In the genomic region with DNA sequence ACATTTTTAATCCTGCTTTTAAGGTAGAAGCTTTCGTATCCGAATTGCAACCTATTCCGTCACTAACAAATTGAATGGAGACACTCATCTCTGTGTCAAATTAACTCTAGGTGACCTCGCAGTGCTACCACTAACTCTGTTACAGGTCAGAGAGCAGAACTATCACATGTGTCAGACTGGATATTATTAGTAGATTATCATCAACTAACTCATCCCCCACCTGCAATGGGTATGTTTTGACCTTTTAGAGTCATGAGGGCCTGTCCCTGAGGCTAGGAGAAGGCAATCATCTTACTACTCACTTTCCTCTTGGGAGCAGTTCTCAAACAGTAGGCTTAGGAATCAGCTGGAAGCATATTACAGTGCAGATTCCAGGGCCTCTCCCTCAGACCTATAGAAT, we compare ENCODE assay signal across 28 cellular contexts. TPM values are rescaled to one million over a fixed set of nuclear protein-coding genes. Genes with fewer than 3 reads are reported as not detected.
"Had no signal": no experiment of that assay in that cellular context is flagged by ENCODE, and none has a peak within 500 bp of the region (broad histone marks: within the 10 kb centered on the region; RNA-seq: fewer than 3 reads in every experiment).

No MANE protein-coding gene starts in this region.

- H3K4me1 ChIP-seq: foreskin keratinocyte had no signal

- H3K27ac ChIP-seq: colonic mucosa, esophagus muscularis mucosa, foreskin keratinocyte, gastroesophageal sphincter, heart left ventricle, hepatocyte, ovary, right lobe of liver, stomach, thyroid gland, upper lobe of left lung had no signal

- H2AFZ ChIP-seq: hepatocyte had no signal

- H3K27me3 ChIP-seq: ovary, right lobe of liver, thyroid gland, upper lobe of left lung had no signal

- H3K9me3 ChIP-seq: colonic mucosa, esophagus muscularis mucosa, gastroesophageal sphincter, heart left ventricle, ovary, right lobe of liver, stomach, thyroid gland, upper lobe of left lung had no signal

- H3K4me2 ChIP-seq: hepatocyte had no signal

- H3K79me2 ChIP-seq: hepatocyte had no signal

- DNase-seq: central memory CD4-positive, alpha-beta T cell; colonic mucosa; effector memory CD4-positive, alpha-beta T cell; foreskin keratinocyte; heart left ventricle; kidney; mammary epithelial cell; mesendoderm; naive thymus-derived CD4-positive, alpha-beta T cell; nephron progenitor cell; occipital lobe; ovary; retina; right lobe of liver; small intestine; stimulated activated CD4-positive, alpha-beta T cell treated with anti-CD3 and anti-CD28 coated beads, Interleukin-15, amount 100 ng/mL, for 24 hours; stimulated activated CD4-positive, alpha-beta T cell treated with anti-CD3 and anti-CD28 coated beads, Interleukin-2, amount 100 ng/mL, for 48 hours; stimulated activated naive CD4-positive, alpha-beta T cell treated with Interleukin-2 at 50 U/mL for 16 hours; stomach; thyroid gland; upper lobe of left lung had no signal

- H3K4me3 ChIP-seq: colonic mucosa, esophagus muscularis mucosa, gastroesophageal sphincter, heart left ventricle, hepatocyte, ovary, right lobe of liver, stomach, thyroid gland had no signal

- H3K36me3 ChIP-seq: colonic mucosa, esophagus muscularis mucosa, gastroesophageal sphincter, heart left ventricle, ovary, right lobe of liver, stomach, thyroid gland, upper lobe of left lung had no signal

- ATAC-seq: foreskin keratinocyte; gastroesophageal sphincter; heart left ventricle; left lobe of liver; naive thymus-derived CD4-positive, alpha-beta T cell; right lobe of liver had no signal

RNA-seq across cellular contexts. Expression of a gene that starts 2.0 kb away (rescaled TPM):
- total RNA-seq: endothelial cell of umbilical vein; epithelial cell of proximal tubule; foreskin keratinocyte; naive thymus-derived CD4-positive, alpha-beta T cell; pulmonary artery endothelial cell had no signal
- polyA plus RNA-seq: endothelial cell of umbilical vein; foreskin keratinocyte; mammary epithelial cell; naive thymus-derived CD4-positive, alpha-beta T cell had no signal

RNA-seq across cellular contexts. Expression of a gene that starts 5.1 kb away (rescaled TPM):
- total RNA-seq: colonic mucosa, endothelial cell of umbilical vein, epithelial cell of proximal tubule, foreskin keratinocyte, left lobe of liver, pulmonary artery endothelial cell, right lobe of liver had no signal
- polyA plus RNA-seq: endothelial cell of umbilical vein; foreskin keratinocyte; naive thymus-derived CD4-positive, alpha-beta T cell had no signal
